Comparison of ENCODE assay signal across 8 cellular contexts in the genomic region with DNA sequence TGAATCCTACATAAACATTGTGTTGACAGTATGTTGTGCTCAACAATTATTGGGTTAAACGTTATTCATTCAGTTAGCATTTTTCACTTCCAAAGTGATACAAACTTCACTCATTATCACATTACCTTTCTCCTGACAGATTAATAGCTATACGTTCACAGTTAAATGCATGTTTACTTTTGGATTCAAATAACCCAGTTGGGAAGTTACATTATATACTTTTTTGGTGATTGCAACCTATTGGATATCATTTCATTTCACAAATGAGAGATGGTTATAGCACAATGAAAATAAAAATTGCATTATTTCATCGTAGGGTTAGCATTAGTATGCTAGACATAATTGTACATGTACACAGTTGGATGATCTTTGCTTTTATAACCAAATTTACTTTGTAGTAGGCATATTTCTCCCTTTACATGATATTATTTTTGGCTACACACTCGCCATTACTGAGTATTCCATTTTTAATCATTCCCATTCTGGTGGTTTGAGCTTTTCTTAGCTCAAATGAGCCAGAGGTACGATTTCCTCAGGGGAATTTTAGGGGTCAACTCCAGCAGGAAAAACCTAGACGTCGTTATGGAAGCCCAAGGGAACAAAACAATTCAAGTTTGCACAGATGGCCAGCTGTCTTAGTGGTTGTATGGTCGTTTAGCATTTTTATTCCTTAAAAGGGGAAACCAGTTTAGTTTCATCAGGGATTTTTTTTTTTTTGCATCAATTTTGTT. TPM values are rescaled to one million over a fixed set of nuclear protein-coding genes. Genes with fewer than 3 reads are reported as not detected.
A peak's percentile ranks its signal among the peaks of the same experiment; 100 is the strongest.
DNase-seq lines count a peak whose midpoint lies in the region; ATAC-seq, FAIRE-seq and TF ChIP-seq lines count a peak whose summit lies in the region.

No MANE protein-coding gene starts in this region.

- H3K4me3 Mint-ChIP-seq in CD14-positive monocyte (peak overlapping the region; percentile 85 to 91), astrocyte (ENCODE audit: unreplicated experiment) (peak overlapping the region; percentile 84)

- H3K79me2 ChIP-seq in astrocyte (ENCODE audit: insufficient read depth, low read length): peaks cover 30% of the 10 kb centered on the region

- peaks cover 3% of the 10 kb centered on the region for H3K9me3 ChIP-seq in astrocyte (ENCODE audit: insufficient read depth, low read depth, low read length)

- peak overlapping the region; percentile 99 for H3K9ac ChIP-seq in astrocyte (ENCODE audit: low read length)

- H3K9me3 Mint-ChIP-seq in CD14-positive monocyte (peaks cover 0 to 9% (median 4%) of the 10 kb centered on the region in 7 donors), astrocyte (ENCODE audit: unreplicated experiment) (peaks cover 2% of the 10 kb centered on the region)

- H4K20me1 ChIP-seq in astrocyte (ENCODE audit: insufficient read depth, low read length): peaks cover 8% of the 10 kb centered on the region

- FAIRE-seq in astrocyte (lab: Jason Lieb, UNC): no peak

- no peak for ATAC-seq in GM18909 (IDR thresholded peaks at IDR 0.05; ENCODE audit: poor library complexity, unreplicated experiment)
- ATAC-seq in HG02970 (IDR thresholded peaks at IDR 0.05; ENCODE audit: low FRiP score, unreplicated experiment): no peak

- H3K27me3 Mint-ChIP-seq in CD14-positive monocyte (ENCODE audit: low read depth in 3 of 3) (peaks cover 0 to 5% (median 5%) of the 10 kb centered on the region in 3 donors), astrocyte (ENCODE audit: low read depth, unreplicated experiment) (no peaks in the 10 kb centered on the region)

- H3K4me1 Mint-ChIP-seq in CD14-positive monocyte: peaks cover 35% of the 10 kb centered on the region
- peaks cover 9% of the 10 kb centered on the region for H3K4me1 Mint-ChIP-seq in astrocyte (ENCODE audit: low read depth, unreplicated experiment)

- peak overlapping the region; percentile 92 for H3K4me2 ChIP-seq in astrocyte (ENCODE audit: low read length)

- peaks cover 21% of the 10 kb centered on the region for H3K4me1 ChIP-seq in astrocyte (ENCODE audit: insufficient read depth, low read length)

- DNase-seq in CD14-positive monocyte (ENCODE audit: low spot score): no peak
- DNase-seq in HL-60 (ENCODE audit: low read depth in 1 of 2, low spot score in 1 of 2): no peak
- DNase-seq in astrocyte (ENCODE audit: low read depth): peak; percentile 53
- DNase-seq in kidney glomerular epithelial cell (lab: John Stamatoyannopoulos, UW): peak; percentile 26
- peak; percentile 60 for DNase-seq in superior temporal gyrus (ENCODE audit: extremely low spot score)
- no peak for DNase-seq in AG08395 (ENCODE audit: low spot score)

- intact Hi-C loops in CD14-positive monocyte (cut with micrococcal nuclease): loop anchor here (5.0 kb wide), 1 partner anchor 33 kb away; no protein-coding TSS in a partner anchor

- H3K4me3 ChIP-seq in HL-60 (replicated peaks; ENCODE audit: insufficient read depth, low read length) (peak overlapping the region; percentile 61), astrocyte (ENCODE audit: insufficient read depth, low read depth, low read length) (peak overlapping the region; percentile 77)

- H3K36me3 Mint-ChIP-seq in CD14-positive monocyte (peaks cover 6 to 7% of the 10 kb centered on the region in 2 donors), astrocyte (ENCODE audit: low read depth, unreplicated experiment) (no peaks in the 10 kb centered on the region)

- no peak overlapping the region for H2AFZ ChIP-seq in astrocyte (ENCODE audit: low read depth, low read length)

- TF ChIP-seq CTCF in CD14-positive monocyte (IDR thresholded peaks at IDR 0.05): no peak
- TF ChIP-seq CTCF in HL-60 (IDR thresholded peaks at IDR 0.05; ENCODE audit: insufficient read depth, low read length): no peak
- TF ChIP-seq CTCF in astrocyte (IDR thresholded peaks at IDR 0.05; ENCODE audit: insufficient read depth, low read depth, low read length): no peak

- H3K27ac Mint-ChIP-seq in CD14-positive monocyte (peak overlapping the region; percentile 95 to 98 (median 98)), astrocyte (ENCODE audit: unreplicated experiment) (peak overlapping the region; percentile 99)

- H3K36me3 ChIP-seq in astrocyte (ENCODE audit: insufficient read depth, low read length): no peaks in the 10 kb centered on the region

- H3K27me3 ChIP-seq in HL-60 (ENCODE audit: insufficient read depth, poor library complexity, severe bottlenecking) (no peaks in the 10 kb centered on the region), astrocyte (ENCODE audit: insufficient read depth, low read length) (no peaks in the 10 kb centered on the region)

- H3K27ac ChIP-seq in HL-60 (replicated peaks) (peak overlapping the region; percentile 99), astrocyte (ENCODE audit: low read depth, low read length) (peak overlapping the region; percentile 97)

RNA-seq across cellular contexts. Expression of gene HIVEP1, which starts 2.0 kb away (rescaled TPM):
- polyA plus RNA-seq in CD14-positive monocyte: 1 to 10 TPM; 1.7 to 2.7 TPM
- total RNA-seq in astrocyte: 46.9 and 48.9 TPM in 2 replicates

Comparison
In these comparisons a context has a peak if more than half of its experiments do, and no peak if none do; other contexts are left out.
1. DNase-seq: peak in astrocyte (single experiment), kidney glomerular epithelial cell (single experiment) and superior temporal gyrus (single experiment); none in CD14-positive monocyte (single experiment), HL-60 (0 of 2) and AG08395 (single experiment).